Comparison of ENCODE assay signal across 15 cellular contexts in genomic region chr2:54469484-54470053, GRCh38. TPM values are rescaled to one million over a fixed set of nuclear protein-coding genes. Genes with fewer than 3 reads are reported as not detected.
DNase-seq lines count a peak whose midpoint lies in the region; ATAC-seq and TF ChIP-seq lines count a peak whose summit lies in the region.
"Had no signal": no experiment of that assay in that cellular context is flagged by ENCODE, and none has a peak within 500 bp of the region (broad histone marks: within the 10 kb centered on the region; RNA-seq: fewer than 3 reads in every experiment).

No MANE protein-coding gene starts in this region.

- no peaks in the 10 kb centered on the region for H3K27me3 ChIP-seq in fibroblast of lung (ENCODE audit: control insufficient read depth, insufficient read depth, low read length)

- H3K79me2 ChIP-seq in fibroblast of lung (ENCODE audit: control insufficient read depth, insufficient read depth, low read length), result peaks cover 86% of the 10 kb centered on the region

- H3K36me3 Mint-ChIP-seq in osteocyte (ENCODE audit: unreplicated experiment), result peaks cover 7% of the 10 kb centered on the region
- H3K36me3 Mint-ChIP-seq: immature natural killer cell had no signal

- no peaks in the 10 kb centered on the region for H3K9me3 ChIP-seq in fibroblast of lung (ENCODE audit: control insufficient read depth, insufficient read depth, low read depth, low read length)

- H3K27ac Mint-ChIP-seq in osteocyte (ENCODE audit: unreplicated experiment), result peak overlapping the region; percentile 89
- H3K27ac Mint-ChIP-seq: immature natural killer cell had no signal

- no peak for DNase-seq in Right ventricle myocardium inferior (ENCODE audit: missing footprints)
- DNase-seq in cardiac septum (ENCODE audit: low spot score), result no peak
- DNase-seq in fibroblast of lung (ENCODE audit: low read depth in 2 of 2), result no peak
- no peak for DNase-seq in osteocyte (ENCODE audit: extremely low spot score, unreplicated experiment)
- DNase-seq in NCI-H187 treated with DMSO at 0.1 percent for 48 hours (lab: John Stamatoyannopoulos, UW), result no peak
- DNase-seq in NCI-H446 (lab: John Stamatoyannopoulos, UW), result no peak
- DNase-seq in OCI-M1 (lab: John Stamatoyannopoulos, UW), result no peak
- DNase-seq: activated T-cell treated with anti-CD3 and anti-CD28 coated beads for 4 hours, anterior cingulate cortex, DND-41, erythroblast, immature natural killer cell, NCI-H1930 had no signal

- H2AFZ ChIP-seq in fibroblast of lung (ENCODE audit: low read length), result no peak overlapping the region
- H2AFZ ChIP-seq: parathyroid adenoma had no signal

- H3K4me2 ChIP-seq in fibroblast of lung (ENCODE audit: extremely low read depth, insufficient read depth, low read length), result peak overlapping the region; percentile 46

- no peaks in the 10 kb centered on the region for H3K9me3 Mint-ChIP-seq in osteocyte (ENCODE audit: unreplicated experiment)
- H3K9me3 Mint-ChIP-seq: immature natural killer cell had no signal

- no peaks in the 10 kb centered on the region for H3K36me3 ChIP-seq in fibroblast of lung (ENCODE audit: control insufficient read depth, insufficient read depth, low read length)

- H3K4me3 ChIP-seq in fibroblast of lung (replicated peaks in 1 of 4; ENCODE audit: control extremely low read depth in 1 of 4, insufficient read depth in 1 of 4, low read depth in 3 of 4, low read length in 4 of 4), result no peak overlapping the region

- no peaks in the 10 kb centered on the region for H3K27me3 Mint-ChIP-seq in osteocyte (ENCODE audit: unreplicated experiment)

- no peaks in the 10 kb centered on the region for H4K20me1 ChIP-seq in fibroblast of lung (ENCODE audit: control insufficient read depth, extremely low read depth, insufficient read depth, low read length)

- peak overlapping the region; percentile 52 for H3K27ac ChIP-seq in fibroblast of lung (ENCODE audit: insufficient read depth, low read length)

- no peak overlapping the region for H3K4me3 Mint-ChIP-seq in osteocyte (ENCODE audit: unreplicated experiment)
- H3K4me3 Mint-ChIP-seq: immature natural killer cell had no signal

- peaks cover 82% of the 10 kb centered on the region for H3K4me1 Mint-ChIP-seq in osteocyte (ENCODE audit: unreplicated experiment)
- H3K4me1 Mint-ChIP-seq: immature natural killer cell had no signal

- ATAC-seq in Right ventricle myocardium inferior (peak; percentile 81), GM21367 (IDR thresholded peaks at IDR 0.05; ENCODE audit: unreplicated experiment) (no peak)

- no peak overlapping the region for H3K9ac ChIP-seq in fibroblast of lung (ENCODE audit: insufficient read depth, low read length)
- H3K9ac ChIP-seq: parathyroid adenoma had no signal

- H3K4me1 ChIP-seq in fibroblast of lung (ENCODE audit: control insufficient read depth, extremely low read depth, insufficient read depth, low read length), result peaks cover 22% of the 10 kb centered on the region

- intact Hi-C loops in Right ventricle myocardium inferior (cut with DNase I), result no loop called here
- intact Hi-C loops in cardiac septum (cut with DNase I), result loop anchor here (2.0 kb wide), 1 partner anchor 13 kb away; the partner anchor contains the start of gene SPTBN1

- TF ChIP-seq CTCF in fibroblast of lung (conservative IDR thresholded peaks at IDR 0.05 in 1 of 2, IDR thresholded peaks at IDR 0.05 in 1 of 2; ENCODE audit: low read depth in 1 of 2, low read length in 2 of 2) (no peak), osteocyte (IDR thresholded peaks at IDR 0.05) (no peak)

RNA-seq across cellular contexts. Expression of gene SPTBN1, which starts 13.4 kb away (rescaled TPM):
- total RNA-seq in Right ventricle myocardium inferior, result 439 TPM
- 554 TPM for total RNA-seq in cardiac septum
- 229 and 325 TPM in 2 replicates for total RNA-seq in fibroblast of lung
- 112 and 123 TPM in 2 replicates for polyA plus RNA-seq in fibroblast of lung
- 139 and 178 TPM in 2 replicates for polyA plus RNA-seq in fibroblast of lung (2012)
- polyA minus RNA-seq in fibroblast of lung (ENCODE audit: low replicate concordance), result 262 and 389 TPM in 2 replicates
- 248 and 251 TPM in 2 replicates for total RNA-seq in osteocyte
